ENCODE assay signal across 26 cellular contexts in the genomic region with DNA sequence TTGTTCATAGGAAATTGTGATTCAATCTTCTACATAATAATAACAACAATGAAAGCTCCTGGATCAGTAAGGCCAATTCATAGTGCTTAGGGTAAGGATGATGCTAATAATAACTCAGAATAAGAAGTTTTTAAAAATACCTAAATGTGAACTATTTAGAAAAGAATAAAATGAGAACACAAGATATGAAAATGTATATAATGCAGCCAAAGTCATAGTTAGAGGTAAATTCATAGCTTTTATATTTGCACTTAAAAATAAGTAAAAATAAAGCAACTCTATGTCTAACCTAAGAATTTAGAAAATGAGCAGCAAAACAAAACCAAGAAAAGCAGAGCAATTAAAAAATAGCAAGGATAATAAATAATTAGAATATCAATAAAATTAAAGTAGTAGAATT.
"Had no signal": no experiment of that assay in that cellular context is flagged by ENCODE, and none has a peak within 500 bp of the region (broad histone marks: within the 10 kb centered on the region; RNA-seq: fewer than 3 reads in every experiment).

No MANE protein-coding gene starts in this region.

- H3K4me3 ChIP-seq: ascending aorta, breast epithelium, cardiac muscle cell, colonic mucosa, esophagus muscularis mucosa had no signal

- H3K9me3 ChIP-seq: breast epithelium, colonic mucosa had no signal

- H3K36me3 ChIP-seq: ascending aorta, breast epithelium, cardiac muscle cell, colonic mucosa, esophagus muscularis mucosa had no signal

- H3K27me3 ChIP-seq: ascending aorta, breast epithelium, cardiac muscle cell, colonic mucosa, esophagus muscularis mucosa had no signal

- DNase-seq: activated CD4-positive, alpha-beta memory T cell treated with anti-CD3 and anti-CD28 coated beads for 36 hours; activated CD4-positive, alpha-beta T cell treated with anti-CD3 and anti-CD28 coated beads for 36 hours; activated CD4-positive, alpha-beta T cell treated with anti-CD3 and anti-CD28 coated beads, Interleukin-2, amount 10 ng/mL, durations not matched to agents 24 days and 14 days; activated CD4-positive, CD25-positive, alpha-beta regulatory T cell; activated CD4-positive, CD25-positive, alpha-beta regulatory T cell treated with anti-CD3 and anti-CD28 coated beads, Interleukin-2, amount 50 U/mL, for 72 hours; activated CD8-positive, alpha-beta memory T cell treated with anti-CD3 and anti-CD28 coated beads, Interleukin-2, amount 10 ng/mL, durations not matched to agents 7 days and 5 days; activated CD8-positive, alpha-beta memory T cell treated with anti-CD3 and anti-CD28 coated beads, Interleukin-2, amount 50 U/mL, for 4 hours; activated CD8-positive, alpha-beta T cell treated with anti-CD3 and anti-CD28 coated beads, Interleukin-2, amount 10 ng/mL, durations not matched to agents 7 days and 5 days; activated effector memory CD4-positive, alpha-beta T cell treated with anti-CD3 and anti-CD28 coated beads, Interleukin-2, amount 50 U/mL, for 16 hours; activated naive CD4-positive, alpha-beta T cell treated with anti-CD3 and anti-CD28 coated beads for 36 hours; activated naive CD8-positive, alpha-beta T cell treated with anti-CD3 and anti-CD28 coated beads for 36 hours; activated naive CD8-positive, alpha-beta T cell treated with anti-CD3 and anti-CD28 coated beads, Interleukin-2, amount 50 U/mL, for 24 hours; activated T-cell treated with anti-CD3 and anti-CD28 coated beads, Interleukin-2, amount 50 U/mL, for 1 hour; activated T-cell treated with anti-CD3 and anti-CD28 coated beads, Interleukin-2, amount 50 U/mL, for 48 hours; central memory CD4-positive, alpha-beta T cell; cerebellar nuclear complex; colonic mucosa; erythroblast; foreskin melanocyte; head of caudate nucleus; hippocampal formation; T-helper 2 cell had no signal

- ATAC-seq: activated CD4-positive, alpha-beta T cell treated with anti-CD3 and anti-CD28 coated beads for 36 hours; activated CD8-positive, alpha-beta memory T cell treated with anti-CD3 and anti-CD28 coated beads, Interleukin-2, amount 10 ng/mL, durations not matched to agents 7 days and 5 days; activated CD8-positive, alpha-beta T cell treated with anti-CD3 and anti-CD28 coated beads, Interleukin-2, amount 10 ng/mL, durations not matched to agents 7 days and 5 days; activated naive CD8-positive, alpha-beta T cell treated with anti-CD3 and anti-CD28 coated beads, Interleukin-2, amount 50 U/mL, for 24 hours had no signal

- H3K27ac ChIP-seq: ascending aorta, breast epithelium, cardiac muscle cell, colonic mucosa, esophagus muscularis mucosa had no signal

- H3K4me1 ChIP-seq: ascending aorta, breast epithelium, colonic mucosa had no signal
